ENCODE assay signal across 10 cellular contexts in genomic region chr1:200042437-200043329, GRCh38. TPM values are rescaled to one million over a fixed set of nuclear protein-coding genes. Genes with fewer than 3 reads are reported as not detected.
DNase-seq lines count a peak whose midpoint lies in the region; ATAC-seq and TF ChIP-seq lines count a peak whose summit lies in the region.
"Had no signal": no experiment of that assay in that cellular context is flagged by ENCODE, and none has a peak within 500 bp of the region (broad histone marks: within the 10 kb centered on the region; RNA-seq: fewer than 3 reads in every experiment).

No MANE protein-coding gene starts in this region.

- in situ Hi-C loops in astrocyte of the spinal cord (cut with HindIII; ENCODE audit: low sequenced_read_pairs), result no loop called here

- H3K27me3 ChIP-seq in liver (ENCODE audit: control insufficient read depth in 4 of 4, insufficient read depth in 4 of 4, low read length in 3 of 4), result no peaks in the 10 kb centered on the region
- peaks cover 86% of the 10 kb centered on the region for H3K27me3 ChIP-seq in suprapubic skin

- TF ChIP-seq CTCF in astrocyte of the spinal cord (IDR thresholded peaks at IDR 0.05; ENCODE audit: low read depth, low read length), result no peak
- TF ChIP-seq CTCF in liver (IDR thresholded peaks at IDR 0.05; ENCODE audit: low read depth, low read length, missing input control), result no peak
- no peak for TF ChIP-seq CTCF in suprapubic skin (IDR thresholded peaks at IDR 0.05)

- H3K4me3 ChIP-seq in astrocyte of the spinal cord (ENCODE audit: low read depth, low read length), result peak overlapping the region; percentile 12
- peak overlapping the region; percentile 64 to 84 (median 70) for H3K4me3 ChIP-seq in liver (ENCODE audit: low read depth in 1 of 3, low read length in 3 of 3)
- H3K4me3 ChIP-seq in suprapubic skin, result peak overlapping the region; percentile 52

- H3K9ac ChIP-seq in liver (ENCODE audit: low read depth in 1 of 2, low read length in 2 of 2), result peak overlapping the region; percentile 84 to 98

- DNase-seq in NCI-H510A treated with DMSO at 0.1 percent for 48 hours (lab: John Stamatoyannopoulos, UW) (peak; percentile 8), NCI-H510A (lab: John Stamatoyannopoulos, UW) (no peak), astrocyte of the spinal cord (ENCODE audit: low read depth, low spot score) (peak; percentile 32), suprapubic skin (ENCODE audit: low spot score in 2 of 2) (no peak)
- DNase-seq in effector CD8-positive, alpha-beta T cell (lab: John Stamatoyannopoulos, UW), result no peak
- DNase-seq: midbrain had no signal

- TF ChIP-seq RAD21 in liver (IDR thresholded peaks at IDR 0.05), result peak; percentile 7 to 32

- ATAC-seq in GM21381 (IDR thresholded peaks at IDR 0.05; ENCODE audit: unreplicated experiment), result no peak
- ATAC-seq in GM21390 (IDR thresholded peaks at IDR 0.05; ENCODE audit: unreplicated experiment), result no peak

- 1% methylated on average over 52 of the region's 52 CpGs for WGBS in liver
- 4% methylated on average over 44 of the region's 52 CpGs for WGBS in suprapubic skin

- no peak for TF ChIP-seq EP300 in suprapubic skin (IDR thresholded peaks at IDR 0.05)

- H3K36me3 ChIP-seq in liver (ENCODE audit: control insufficient read depth in 4 of 4, insufficient read depth in 3 of 4, low read depth in 1 of 4, low read length in 3 of 4) (peaks cover 0 to 2% (median 0%) of the 10 kb centered on the region in 4 donors), suprapubic skin (no peaks in the 10 kb centered on the region)

- H3K27ac ChIP-seq in liver (ENCODE audit: low read depth in 1 of 2, low read length in 2 of 2), result peak overlapping the region; percentile 95 to 96
- no peak overlapping the region for H3K27ac ChIP-seq in suprapubic skin
- H3K27ac ChIP-seq: 22Rv1 had no signal

- H3K9me3 ChIP-seq in liver (ENCODE audit: control insufficient read depth in 4 of 4, low read length in 3 of 4), result no peaks in the 10 kb centered on the region
- no peaks in the 10 kb centered on the region for H3K9me3 ChIP-seq in suprapubic skin

- H3K4me1 ChIP-seq in liver (ENCODE audit: control insufficient read depth in 4 of 4, insufficient read depth in 4 of 4, low read length in 3 of 4), result peaks cover 1 to 47% (median 22%) of the 10 kb centered on the region in 4 donors
- H3K4me1 ChIP-seq in suprapubic skin, result peaks cover 44% of the 10 kb centered on the region

- TF ChIP-seq POLR2A in suprapubic skin (IDR thresholded peaks at IDR 0.05), result no peak

TF ChIP-seq in liver, 16 proteins besides CTCF, POLR2A, EP300 and RAD21:
- peak in 1 of 2 donors; percentile 32 for TF ChIP-seq HNF4A (conservative IDR thresholded peaks at IDR 0.05)
- TF ChIP-seq RXRA (IDR thresholded peaks at IDR 0.05), result peak in 1 of 2 donors; percentile 42
- TF ChIP-seq SP1 (IDR thresholded peaks at IDR 0.05), result peak; percentile 28
- peak; percentile 83 for TF ChIP-seq REST (IDR thresholded peaks at IDR 0.05)
- no peak for TF ChIP-seq MAX (IDR thresholded peaks at IDR 0.05)
- peak; percentile 5 for TF ChIP-seq ZBTB33 (IDR thresholded peaks at IDR 0.05)
- TF ChIP-seq EGR1 (IDR thresholded peaks at IDR 0.05; ENCODE audit: low read depth in 2 of 2), result peak; percentile 18 to 71
- no peak for TF ChIP-seq FOXA2 (IDR thresholded peaks at IDR 0.05)

RNA-seq across cellular contexts. Expression of gene NR5A2, which starts 15.2 kb away (rescaled TPM):
- total RNA-seq in liver (10 to 100 TPM; 17.5 to 37.5 TPM), suprapubic skin (1 to 10 TPM in 2 of 4 donors, under 1 TPM in 2; 0.49 to 3.3 (median 0.96) TPM)
- polyA plus RNA-seq in liver, result 10 to 100 TPM; 10.0 to 24.8 TPM

Comparison
In these comparisons a context has a peak if more than half of its experiments do, and no peak if none do; other contexts are left out.
1. DNase-seq: peak in NCI-H510A treated with DMSO at 0.1 percent for 48 hours (single experiment) and astrocyte of the spinal cord (single experiment); none in NCI-H510A (single experiment), suprapubic skin (0 of 2) and effector CD8-positive, alpha-beta T cell (single experiment).
2. H3K4me3 ChIP-seq: peak in every context shown above with its lines; median percentile 70 in liver; 52 in suprapubic skin; 12 in astrocyte of the spinal cord.
3. RNA of gene NR5A2, which starts 15.2 kb away (total RNA-seq): 17.5 to 37.5 TPM in liver; 0.49 to 3.3 TPM in suprapubic skin; every median in the first group is over 4 times any median in the second.